In the genomic region with DNA sequence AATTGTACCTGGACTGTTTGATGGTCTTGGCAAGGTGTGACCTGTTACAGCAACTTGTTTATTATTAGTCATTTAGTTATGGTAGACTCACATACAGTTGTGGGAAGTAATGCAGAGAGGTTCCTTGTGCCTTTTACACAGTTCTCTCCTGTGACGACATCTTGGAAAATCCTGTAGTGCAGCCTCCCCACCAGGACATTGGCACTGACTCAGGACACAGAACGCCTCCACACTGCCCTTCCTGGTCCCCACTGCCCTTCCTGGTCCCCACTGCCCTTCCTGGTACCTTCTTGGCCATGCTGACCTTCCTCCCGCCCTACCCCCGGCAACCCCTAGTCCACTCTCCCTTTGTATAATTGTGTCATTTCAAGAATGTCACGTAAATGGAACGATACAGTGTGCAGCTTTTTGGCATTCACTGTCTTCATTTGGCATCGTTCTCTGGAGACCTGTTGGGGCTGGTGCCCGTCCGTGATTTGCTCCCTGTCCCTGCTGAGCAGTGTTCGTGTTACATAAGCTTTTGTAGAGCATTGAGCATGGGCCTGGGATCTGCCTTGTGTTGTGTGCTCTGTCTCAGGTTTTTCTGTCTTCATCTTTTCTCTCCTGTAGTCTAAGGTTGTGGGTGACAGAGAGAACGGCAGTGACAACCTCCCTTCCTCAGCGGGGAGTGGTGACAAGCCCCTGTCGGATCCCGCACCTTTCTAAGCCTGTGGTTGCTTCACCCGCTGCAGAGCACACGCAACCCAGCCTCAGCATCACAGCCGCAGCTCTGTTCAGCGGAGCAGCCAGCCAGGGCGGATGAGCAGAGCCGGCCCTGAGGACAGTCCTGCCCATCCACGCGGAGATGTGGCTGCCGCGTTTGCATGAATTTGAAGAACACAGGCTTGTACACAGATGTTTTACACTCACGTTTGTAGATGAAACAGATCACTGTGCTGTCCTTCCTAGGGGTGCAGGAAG, we compare ENCODE assay signal across 23 cellular contexts. TPM values are rescaled to one million over a fixed set of nuclear protein-coding genes. Genes with fewer than 3 reads are reported as not detected.
DNase-seq lines count a peak whose midpoint lies in the region; ATAC-seq, FAIRE-seq and TF ChIP-seq lines count a peak whose summit lies in the region.
"Had no signal": no experiment of that assay in that cellular context is flagged by ENCODE, and none has a peak within 500 bp of the region (broad histone marks: within the 10 kb centered on the region; RNA-seq: fewer than 3 reads in every experiment).

No MANE protein-coding gene starts in this region.

- H3K27ac ChIP-seq in C4-2B, result peak overlapping the region; percentile 69
- peak overlapping the region; percentile 73 for H3K27ac ChIP-seq in PC-3 (ENCODE audit: low read length)
- H3K27ac ChIP-seq in neutrophil, result peak overlapping the region; percentile 70
- H3K27ac ChIP-seq: gastroesophageal sphincter had no signal

- no peaks in the 10 kb centered on the region for H3K27me3 ChIP-seq in PC-3 (ENCODE audit: low read length)
- no peaks in the 10 kb centered on the region for H3K27me3 ChIP-seq in neutrophil
- H3K27me3 ChIP-seq: gastroesophageal sphincter, MG63 had no signal

- TF ChIP-seq CTCF in C4-2B (conservative IDR thresholded peaks at IDR 0.05) (no peak), PC-3 (conservative IDR thresholded peaks at IDR 0.05; ENCODE audit: low read depth, low read length) (no peak), neutrophil (IDR thresholded peaks at IDR 0.05) (no peak), mesothelial cell of epicardium (IDR thresholded peaks at IDR 0.05; ENCODE audit: unreplicated experiment) (no peak)

- no peak for FAIRE-seq in GM12892 (lab: Jason Lieb, UNC)
- FAIRE-seq: D721Med, H54 had no signal

- H3K9ac ChIP-seq in PC-3 (ENCODE audit: low read length), result peak overlapping the region; percentile 27; the same call in 1 of the 2 replicates

- no peaks in the 10 kb centered on the region for H3K9me3 ChIP-seq in PC-3 (ENCODE audit: low read length)
- H3K9me3 ChIP-seq in neutrophil, result no peaks in the 10 kb centered on the region
- H3K9me3 ChIP-seq: gastroesophageal sphincter, MG63 had no signal

- peaks cover 36% of the 10 kb centered on the region for H3K79me2 ChIP-seq in PC-3 (ENCODE audit: low read length)

- intact Hi-C loops in PC-3 (cut with micrococcal nuclease), result no loop called here
- intact Hi-C loops in dendritic cell treated with granulocyte-macrophage colony-stimulating factor and Interleukin-4, amounts not matched to agents 40 ng/mL and 50 ng/mL, for 4 days (cut with micrococcal nuclease), result no loop called here

- no TSS peak for BruUV-seq in PC-3 (replicated peaks; lab: Mats Ljungman, UMichigan)

- H3K4me2 ChIP-seq in PC-3 (ENCODE audit: low read length), result no peak overlapping the region

- H3K27me3 Mint-ChIP-seq in dendritic cell treated with granulocyte-macrophage colony-stimulating factor and Interleukin-4, amounts not matched to agents 40 ng/mL and 50 ng/mL, for 4 days, result no peaks in the 10 kb centered on the region
- H3K27me3 Mint-ChIP-seq in mesothelial cell of epicardium (ENCODE audit: low read depth), result no peaks in the 10 kb centered on the region
- H3K27me3 Mint-ChIP-seq: activated CD4-positive, alpha-beta T cell treated with anti-CD3 and anti-CD28 coated beads for 36 hours; activated naive CD4-positive, alpha-beta T cell treated with anti-CD3 and anti-CD28 coated beads, Interleukin-2, amount 50 U/mL, for 24 hours; stimulated activated naive CD8-positive, alpha-beta T cell treated with anti-CD3 and anti-CD28 coated beads, Interleukin-15, Interleukin-2, amounts not matched to agents 100 ng/mL and 50 ng/mL, for 24 hours had no signal

- no peak overlapping the region for H3K4me3 ChIP-seq in PC-3 (ENCODE audit: low read length)
- H3K4me3 ChIP-seq in neutrophil (ENCODE audit: low read depth in 1 of 2, low read length in 1 of 2), result no peak overlapping the region
- H3K4me3 ChIP-seq: gastroesophageal sphincter, lung, MG63 had no signal

- H3K4me1 Mint-ChIP-seq in dendritic cell treated with granulocyte-macrophage colony-stimulating factor and Interleukin-4, amounts not matched to agents 40 ng/mL and 50 ng/mL, for 4 days (ENCODE audit: low read depth), result peaks cover 62% of the 10 kb centered on the region
- peaks cover 5% of the 10 kb centered on the region for H3K4me1 Mint-ChIP-seq in mesothelial cell of epicardium

- H3K4me1 ChIP-seq in PC-3 (ENCODE audit: insufficient read depth, low read length) (peaks cover 29% of the 10 kb centered on the region), neutrophil (ENCODE audit: control insufficient read depth in 1 of 2, insufficient read depth in 1 of 2, low read depth in 1 of 2, low read length in 1 of 2) (peaks cover 35 to 38% of the 10 kb centered on the region in 2 experiments)

- DNase-seq in PC-3 (peak; percentile 63), NCI-H748 treated with DMSO at 0.1 percent for 48 hours (lab: John Stamatoyannopoulos, UW) (no peak), GM12892 (ENCODE audit: insufficient read length) (no peak), mesothelial cell of epicardium (ENCODE audit: low spot score in 2 of 2, unreplicated experiment in 2 of 2) (no peak), RPMI8226 (no peak)
- DNase-seq: activated CD4-positive, alpha-beta T cell treated with anti-CD3 and anti-CD28 coated beads for 36 hours; endodermal cell; GDM1; MG63; NCI-H1930 had no signal

- H4K20me1 ChIP-seq in PC-3 (ENCODE audit: low read length), result peaks cover 21% of the 10 kb centered on the region

- POLR2A ChIA-PET in PC-3 (lab: Charles Lee; ENCODE audit: unreplicated experiment), result no interaction called here

- no peak overlapping the region for H3K4me3 Mint-ChIP-seq in dendritic cell treated with granulocyte-macrophage colony-stimulating factor and Interleukin-4, amounts not matched to agents 40 ng/mL and 50 ng/mL, for 4 days
- H3K4me3 Mint-ChIP-seq in mesothelial cell of epicardium, result no peak overlapping the region
- H3K4me3 Mint-ChIP-seq: activated CD4-positive, alpha-beta T cell treated with anti-CD3 and anti-CD28 coated beads for 36 hours; activated naive CD4-positive, alpha-beta T cell treated with anti-CD3 and anti-CD28 coated beads, Interleukin-2, amount 50 U/mL, for 24 hours; endodermal cell; nephron; stimulated activated naive CD8-positive, alpha-beta T cell treated with anti-CD3 and anti-CD28 coated beads, Interleukin-15, Interleukin-2, amounts not matched to agents 100 ng/mL and 50 ng/mL, for 24 hours had no signal

- H3K36me3 Mint-ChIP-seq in dendritic cell treated with granulocyte-macrophage colony-stimulating factor and Interleukin-4, amounts not matched to agents 40 ng/mL and 50 ng/mL, for 4 days (ENCODE audit: low read depth), result peaks cover 86% of the 10 kb centered on the region
- peaks cover 23% of the 10 kb centered on the region for H3K36me3 Mint-ChIP-seq in mesothelial cell of epicardium

- peak; percentile 19; the same call in 1 of the 2 replicates for ATAC-seq in PC-3
- ATAC-seq: activated CD4-positive, alpha-beta T cell treated with anti-CD3 and anti-CD28 coated beads for 36 hours; gastroesophageal sphincter had no signal

- no peak for TF ChIP-seq POLR2A in GM12892 (IDR thresholded peaks at IDR 0.05; ENCODE audit: low read depth, low read length)

- no peaks in the 10 kb centered on the region for H3K9me3 Mint-ChIP-seq in dendritic cell treated with granulocyte-macrophage colony-stimulating factor and Interleukin-4, amounts not matched to agents 40 ng/mL and 50 ng/mL, for 4 days
- no peaks in the 10 kb centered on the region for H3K9me3 Mint-ChIP-seq in mesothelial cell of epicardium
- H3K9me3 Mint-ChIP-seq: activated naive CD4-positive, alpha-beta T cell treated with anti-CD3 and anti-CD28 coated beads, Interleukin-2, amount 50 U/mL, for 24 hours; endodermal cell; nephron; stimulated activated naive CD8-positive, alpha-beta T cell treated with anti-CD3 and anti-CD28 coated beads, Interleukin-15, Interleukin-2, amounts not matched to agents 100 ng/mL and 50 ng/mL, for 24 hours had no signal

- H3F3A ChIP-seq in PC-3 (ENCODE audit: low read length, unreplicated experiment), result peaks cover 11% of the 10 kb centered on the region

- no peaks in the 10 kb centered on the region for H3K9me2 ChIP-seq in PC-3 (replicated peaks; ENCODE audit: low read length)

- CTCF ChIA-PET in PC-3 (lab: Charles Lee), result no interaction called here

- H2AFZ ChIP-seq in PC-3 (ENCODE audit: low read length), result no peak overlapping the region

- H3K36me3 ChIP-seq in PC-3 (ENCODE audit: low read depth, low read length) (peaks cover 66% of the 10 kb centered on the region), neutrophil (peaks cover 84% of the 10 kb centered on the region)

- peak overlapping the region; percentile 2 for H3K27ac Mint-ChIP-seq in dendritic cell treated with granulocyte-macrophage colony-stimulating factor and Interleukin-4, amounts not matched to agents 40 ng/mL and 50 ng/mL, for 4 days
- H3K27ac Mint-ChIP-seq in mesothelial cell of epicardium, result no peak overlapping the region
- H3K27ac Mint-ChIP-seq: activated CD4-positive, alpha-beta T cell treated with anti-CD3 and anti-CD28 coated beads for 36 hours; activated naive CD4-positive, alpha-beta T cell treated with anti-CD3 and anti-CD28 coated beads, Interleukin-2, amount 50 U/mL, for 24 hours; endodermal cell; nephron; stimulated activated naive CD8-positive, alpha-beta T cell treated with anti-CD3 and anti-CD28 coated beads, Interleukin-15, Interleukin-2, amounts not matched to agents 100 ng/mL and 50 ng/mL, for 24 hours had no signal

RNA-seq across cellular contexts. Expression of gene DNAJC5, which starts 5.4 kb away (rescaled TPM):
- total RNA-seq in PC-3 (2014; rRNA removed), result 73.7 and 80.1 TPM in 2 replicates
- polyA plus RNA-seq in GM12892 (2012; ENCODE audit: missing spikeins), result 13.7 TPM
- total RNA-seq in mesothelial cell of epicardium, result 40.6 to 43.2 TPM (median 41.6 TPM) in 3 replicates

RNA-seq across cellular contexts. Expression of gene TPD52L2, which starts 24.5 kb away (rescaled TPM):
- total RNA-seq in PC-3 (2014; rRNA removed) (147 and 167 TPM in 2 replicates), mesothelial cell of epicardium (73.1 to 77.3 TPM (median 73.8 TPM) in 3 replicates)
- polyA plus RNA-seq in GM12892 (2012; ENCODE audit: missing spikeins), result 39.1 TPM

RNA-seq across cellular contexts. Expression of gene ABHD16B, which starts 28.2 kb away (rescaled TPM):
- not detected in 2 replicates for total RNA-seq in PC-3 (2014; rRNA removed)
- polyA plus RNA-seq in GM12892 (2012; ENCODE audit: missing spikeins), result not detected
- total RNA-seq in mesothelial cell of epicardium, result not detected in 3 replicates
- total RNA-seq: endodermal cell, gastroesophageal sphincter, HT1080, lung, NCI-H460, renal cortical epithelial cell had no signal

RNA-seq across cellular contexts. Expression of gene ZBTB46, which starts 58.5 kb away (rescaled TPM):
- total RNA-seq in PC-3 (2014; rRNA removed) (2.8 and 7.3 TPM in 2 replicates), mesothelial cell of epicardium (11.3 to 11.6 TPM (median 11.6 TPM) in 3 replicates)
- 1.00 TPM for polyA plus RNA-seq in GM12892 (2012; ENCODE audit: missing spikeins)
